Comparison of ENCODE assay signal across 8 cellular contexts in the genomic region with DNA sequence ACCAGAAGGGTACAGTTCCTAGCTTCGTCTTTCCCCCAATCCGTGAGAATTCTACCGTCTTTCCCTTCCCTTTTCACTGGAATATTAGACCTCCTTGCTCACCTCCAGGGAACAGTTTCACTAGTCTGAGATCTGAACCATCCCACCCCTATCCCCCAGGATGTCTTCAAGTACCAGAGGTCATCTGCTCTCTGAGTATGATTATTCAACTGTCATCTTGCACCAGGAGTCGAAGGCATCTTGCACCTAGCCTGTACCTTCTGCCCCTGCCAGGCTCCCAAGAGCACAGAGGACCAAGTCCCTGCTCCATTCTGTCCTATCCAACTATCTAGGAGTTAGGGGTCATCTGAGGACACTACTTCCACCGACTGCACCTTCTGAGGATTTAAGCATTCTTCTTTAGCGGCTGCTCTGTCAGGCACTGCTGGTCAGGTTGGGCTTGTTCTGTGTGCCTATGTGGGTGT. TPM values are rescaled to one million over a fixed set of nuclear protein-coding genes. Genes with fewer than 3 reads are reported as not detected.
DNase-seq lines count a peak whose midpoint lies in the region; ATAC-seq and TF ChIP-seq lines count a peak whose summit lies in the region.

No MANE protein-coding gene starts in this region.

- TF ChIP-seq CTCF in GM06990 (IDR thresholded peaks at IDR 0.05; ENCODE audit: insufficient read depth, low read length, poor library complexity, severe bottlenecking) (no peak), Peyer's patch (IDR thresholded peaks at IDR 0.05) (no peak), osteocyte (IDR thresholded peaks at IDR 0.05) (no peak)

- no peaks in the 10 kb centered on the region for H3K27me3 Mint-ChIP-seq in osteocyte (ENCODE audit: unreplicated experiment)

- H3K4me1 Mint-ChIP-seq in osteocyte (ENCODE audit: unreplicated experiment): peaks cover 10% of the 10 kb centered on the region

- no peak for ATAC-seq in HG02981 (IDR thresholded peaks at IDR 0.05; ENCODE audit: unreplicated experiment)

- H3K4me1 ChIP-seq in Peyer's patch: peaks cover 0 to 24% (median 0%) of the 10 kb centered on the region in 4 donors

- H3K4me3 ChIP-seq in GM06990 (replicated peaks; ENCODE audit: low read depth, low read length) (peak overlapping the region; percentile 89), Peyer's patch (peak overlapping the region; percentile 63 to 89 (median 78))

- no peaks in the 10 kb centered on the region for H3K27me3 ChIP-seq in GM06990 (replicated peaks; ENCODE audit: control insufficient read depth, insufficient read depth, low read length)
- no peaks in the 10 kb centered on the region for H3K27me3 ChIP-seq in Peyer's patch

- H3K9me3 Mint-ChIP-seq in osteocyte (ENCODE audit: unreplicated experiment): no peaks in the 10 kb centered on the region

- TF ChIP-seq POLR2A in Peyer's patch (IDR thresholded peaks at IDR 0.05): no peak

- peak overlapping the region; percentile 87 for H3K4me3 Mint-ChIP-seq in osteocyte (ENCODE audit: unreplicated experiment)

- no peak for DNase-seq in GM06990 (ENCODE audit: extremely low read depth, insufficient read length)
- DNase-seq in Peyer's patch: no peak
- no peak for DNase-seq in epithelial cell of prostate (ENCODE audit: low read depth, low spot score)
- DNase-seq in osteocyte (ENCODE audit: extremely low spot score, unreplicated experiment): no peak
- DNase-seq in NCI-H187 treated with DMSO at 0.1 percent for 48 hours (lab: John Stamatoyannopoulos, UW): no peak
- DNase-seq in SW480 (ENCODE audit: low spot score): no peak
- no peak for DNase-seq in hippocampal formation (lab: John Stamatoyannopoulos, UW)

- no peaks in the 10 kb centered on the region for H3K36me3 ChIP-seq in GM06990 (ENCODE audit: control insufficient read depth, insufficient read depth, low read length)
- H3K36me3 ChIP-seq in Peyer's patch: no peaks in the 10 kb centered on the region

- no peaks in the 10 kb centered on the region for H3K36me3 Mint-ChIP-seq in osteocyte (ENCODE audit: unreplicated experiment)

- H3K27ac ChIP-seq in Peyer's patch (peak overlapping the region; percentile 79 to 87 (median 86)), epithelial cell of prostate (peak overlapping the region; percentile 66)

- peak overlapping the region; percentile 93 for H3K27ac Mint-ChIP-seq in osteocyte (ENCODE audit: unreplicated experiment)

- no peaks in the 10 kb centered on the region for H3K9me3 ChIP-seq in Peyer's patch

RNA-seq across cellular contexts. Expression of a gene that starts 0.8 kb away (rescaled TPM):
- total RNA-seq in Peyer's patch (10 to 100 TPM; 13.2 to 25.5 (median 19.8) TPM), osteocyte (17.4 and 17.6 TPM in 2 replicates)
